ENCODE assay signal across 22 cellular contexts in genomic region chr4:95283320-95283719, GRCh38.
"Had no signal": no experiment of that assay in that cellular context is flagged by ENCODE, and none has a peak within 500 bp of the region (broad histone marks: within the 10 kb centered on the region; RNA-seq: fewer than 3 reads in every experiment).

No MANE protein-coding gene starts in this region.

- DNase-seq: activated gamma-delta T cell treated with Interleukin-2 at 50 U/mL for 16 hours; activated T-cell treated with anti-CD3 and anti-CD28 coated beads, Interleukin-2, amount 50 U/mL, for 1 hour; foreskin fibroblast; left ventricle myocardium inferior; mammary epithelial cell; midbrain; pancreas; right cardiac atrium; stimulated activated CD4-positive, alpha-beta T cell treated with anti-CD3 and anti-CD28 coated beads, Interleukin-12 subunit alpha, Interleukin-12 subunit beta, amount 100 ng/mL, for 4 hours; T1000; transverse colon had no signal

- H3K27me3 Mint-ChIP-seq: natural killer cell treated with Interleukin-12 subunit alpha and Interleukin-12 subunit beta and Interleukin-15 and Interleukin-18, amount 100 ng/mL, for 72 hours; stimulated activated naive CD8-positive, alpha-beta T cell treated with anti-CD3 and anti-CD28 coated beads, Interleukin-15, Interleukin-2, amounts not matched to agents 100 ng/mL and 50 ng/mL, for 24 hours had no signal

- H3K27me3 ChIP-seq: ascending aorta, neutrophil, pancreas, suprapubic skin, transverse colon, vagina had no signal

- H3K9me3 Mint-ChIP-seq: T-helper 1 cell treated with Interleukin-12 subunit alpha and Interleukin-12 subunit beta and Interleukin-4 antibody, amounts not matched to agents 30 μg/mL and 1 μg/mL, for 36 hours had no signal

- H3K4me3 Mint-ChIP-seq: natural killer cell treated with Interleukin-12 subunit alpha and Interleukin-12 subunit beta and Interleukin-15 and Interleukin-18, amount 100 ng/mL, for 72 hours; stimulated activated naive CD8-positive, alpha-beta T cell treated with anti-CD3 and anti-CD28 coated beads, Interleukin-15, Interleukin-2, amounts not matched to agents 100 ng/mL and 50 ng/mL, for 24 hours; T-helper 1 cell treated with Interleukin-12 subunit alpha and Interleukin-12 subunit beta and Interleukin-4 antibody, amounts not matched to agents 30 μg/mL and 1 μg/mL, for 36 hours; WTC11 had no signal

- H3K27ac ChIP-seq: ascending aorta, coronary artery, epithelial cell of prostate, left ventricle myocardium inferior, neutrophil, pancreas, suprapubic skin, transverse colon, vagina had no signal

- H3K27ac Mint-ChIP-seq: activated naive CD4-positive, alpha-beta T cell treated with anti-CD3 and anti-CD28 coated beads, Interleukin-2, amount 50 U/mL, for 72 hours; natural killer cell treated with Interleukin-12 subunit alpha and Interleukin-12 subunit beta and Interleukin-15 and Interleukin-18, amount 100 ng/mL, for 72 hours; stimulated activated naive CD8-positive, alpha-beta T cell treated with anti-CD3 and anti-CD28 coated beads, Interleukin-15, Interleukin-2, amounts not matched to agents 100 ng/mL and 50 ng/mL, for 24 hours; T-helper 1 cell treated with Interleukin-12 subunit alpha and Interleukin-12 subunit beta and Interleukin-4 antibody, amounts not matched to agents 30 μg/mL and 1 μg/mL, for 36 hours; WTC11 had no signal
